In the genomic region with DNA sequence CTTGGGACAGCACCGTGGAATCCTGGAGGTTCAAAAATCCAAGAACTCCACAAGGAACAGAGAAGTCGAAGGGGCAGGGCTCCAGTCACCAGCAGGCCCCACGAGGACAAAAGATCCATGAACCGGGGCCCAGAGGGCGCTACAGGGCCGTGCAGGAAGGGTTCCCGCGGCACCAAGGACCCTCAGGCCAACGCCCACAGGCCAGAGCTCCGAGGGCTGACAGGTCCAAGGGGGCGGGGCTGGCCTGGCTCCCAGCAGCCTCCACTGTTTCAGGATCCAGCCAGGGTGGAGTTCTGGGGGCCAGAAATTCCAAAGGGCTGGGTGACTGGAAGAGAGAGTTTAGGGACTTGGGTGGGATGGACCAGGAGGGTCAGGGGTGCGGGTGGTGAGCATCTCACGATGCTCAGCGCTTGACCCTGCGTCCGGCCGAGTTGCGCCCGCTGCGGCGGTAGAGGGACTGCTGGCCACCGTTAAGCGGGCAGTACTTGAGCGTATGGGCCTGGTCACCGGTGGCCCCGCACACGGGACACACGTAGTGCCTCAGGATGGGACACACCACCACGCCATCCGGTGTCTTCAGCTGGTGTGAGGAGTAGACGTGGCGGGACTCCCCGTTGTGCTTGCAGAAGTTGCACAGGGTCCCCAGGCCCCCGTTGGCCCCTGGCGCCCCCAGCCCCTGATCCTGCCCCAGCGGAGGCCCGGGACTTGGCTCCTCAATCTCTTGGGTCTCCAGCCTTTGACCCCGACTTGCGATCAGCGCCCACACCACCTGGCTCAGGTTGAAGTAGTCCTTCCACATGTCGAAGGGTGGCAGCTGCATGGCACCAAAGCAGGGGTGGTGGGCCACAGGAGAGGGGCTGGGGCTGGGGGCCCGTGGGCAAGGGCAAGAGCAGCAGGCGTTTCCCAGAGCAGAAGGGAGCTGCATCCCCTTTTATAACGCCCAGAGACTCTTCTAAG, we compare ENCODE assay signal across 13 cellular contexts. TPM values are rescaled to one million over a fixed set of nuclear protein-coding genes. Genes with fewer than 3 reads are reported as not detected.
DNase-seq lines count a peak whose midpoint lies in the region; ATAC-seq, FAIRE-seq and TF ChIP-seq lines count a peak whose summit lies in the region.
"Had no signal": no experiment of that assay in that cellular context is flagged by ENCODE, and none has a peak within 500 bp of the region (broad histone marks: within the 10 kb centered on the region; RNA-seq: fewer than 3 reads in every experiment).

NANOS2 (minus strand) TSS at position 905 of the 957 bp plus-strand sequence; CDS start at position 820, 85 bp downstream.

- no peak within 1 kb of the TSS for H3K14ac ChIP-seq in H1 (ENCODE audit: insufficient read length)

- no peaks in the 10 kb centered on the region for H3K79me2 ChIP-seq in H1 (ENCODE audit: control insufficient read depth in 1 of 2, insufficient read depth in 2 of 2, low read length in 2 of 2)

- no peaks in the 10 kb centered on the region for H3K36me3 ChIP-seq in H1 (ENCODE audit: control insufficient read depth in 2 of 4, insufficient read depth in 4 of 4, low read length in 3 of 4)
- no peaks in the 10 kb centered on the region for H3K36me3 ChIP-seq in psoas muscle (ENCODE audit: insufficient read depth in 1 of 2, low read depth in 1 of 2)
- H3K36me3 ChIP-seq: HAP-1 had no signal

- H3K27ac Mint-ChIP-seq in activated CD4-positive, alpha-beta T cell treated with anti-CD3 and anti-CD28 coated beads, Interleukin-2, amount 10 ng/mL, durations not matched to agents 24 days and 14 days, result no peak within 1 kb of the TSS
- no peak within 1 kb of the TSS for H3K27ac Mint-ChIP-seq in osteocyte (ENCODE audit: unreplicated experiment)
- H3K27ac Mint-ChIP-seq: dendritic cell treated with granulocyte-macrophage colony-stimulating factor and Interleukin-4, amounts not matched to agents 40 ng/mL and 50 ng/mL, for 4 days had no signal

- peaks cover 17% of the 10 kb centered on the region for H3K4me1 Mint-ChIP-seq in activated CD4-positive, alpha-beta T cell treated with anti-CD3 and anti-CD28 coated beads, Interleukin-2, amount 10 ng/mL, durations not matched to agents 24 days and 14 days
- no peaks in the 10 kb centered on the region for H3K4me1 Mint-ChIP-seq in osteocyte (ENCODE audit: unreplicated experiment)

- TF ChIP-seq POLR2A in NB4 (IDR thresholded peaks at IDR 0.05; ENCODE audit: extremely low read depth, insufficient read length) (no peak), H1 (IDR thresholded peaks at IDR 0.05; ENCODE audit: control extremely low read depth in 1 of 2, low read depth in 2 of 2, low read length in 2 of 2) (no peak)

- no peak within 1 kb of the TSS for H2BK120ac ChIP-seq in H1 (replicated peaks; ENCODE audit: low read depth, low read length)

- TF ChIP-seq CTCF in NB4 (IDR thresholded peaks at IDR 0.05; ENCODE audit: low read depth, low read length), result peak; percentile 71
- peak; percentile 70 to 89 (median 88) for TF ChIP-seq CTCF in H1 (IDR thresholded peaks at IDR 0.05; ENCODE audit: control extremely low read depth in 1 of 3, insufficient read depth in 1 of 3, low read depth in 1 of 3, low read length in 3 of 3)
- no peak for TF ChIP-seq CTCF in psoas muscle (IDR thresholded peaks at IDR 0.05)
- no peak for TF ChIP-seq CTCF in osteocyte (IDR thresholded peaks at IDR 0.05)

- no peak within 1 kb of the TSS for H3K23ac ChIP-seq in H1 (ENCODE audit: insufficient read length)

- no peak within 1 kb of the TSS for H3K4me2 ChIP-seq in H1 (ENCODE audit: insufficient read depth in 1 of 2, low read depth in 2 of 2, low read length in 2 of 2)

- ATAC-seq in psoas muscle, result no peak
- no peak for ATAC-seq in GM21447 (IDR thresholded peaks at IDR 0.05; ENCODE audit: unreplicated experiment)

- no peak within 1 kb of the TSS for H3K27ac ChIP-seq in H1 (ENCODE audit: low read depth, low read length)
- no peak within 1 kb of the TSS for H3K27ac ChIP-seq in psoas muscle

- no peak within 1 kb of the TSS for H3K4me3 Mint-ChIP-seq in activated CD4-positive, alpha-beta T cell treated with anti-CD3 and anti-CD28 coated beads, Interleukin-2, amount 10 ng/mL, durations not matched to agents 24 days and 14 days
- no peak within 1 kb of the TSS for H3K4me3 Mint-ChIP-seq in osteocyte (ENCODE audit: unreplicated experiment)
- H3K4me3 Mint-ChIP-seq: dendritic cell treated with granulocyte-macrophage colony-stimulating factor and Interleukin-4, amounts not matched to agents 40 ng/mL and 50 ng/mL, for 4 days had no signal

- peak within 1 kb of the TSS; percentile 32; the same call in 1 of the 2 replicates for H2BK20ac ChIP-seq in H1 (ENCODE audit: low read length)

- no peak within 1 kb of the TSS for H2AK5ac ChIP-seq in H1 (ENCODE audit: low read depth, low read length)

- TF ChIP-seq RAD21 in H1 (IDR thresholded peaks at IDR 0.05 in 1 of 2, conservative IDR thresholded peaks at IDR 0.05 in 1 of 2; ENCODE audit: low read depth in 2 of 2, low read length in 2 of 2), result peak; percentile 89 to 93

- no peak within 1 kb of the TSS for H3K4ac ChIP-seq in H1 (replicated peaks; ENCODE audit: insufficient read length, low read depth, low read length)

- H3K18ac ChIP-seq in H1 (ENCODE audit: extremely low read depth, low read length), result no peak within 1 kb of the TSS

- H3K9me3 Mint-ChIP-seq in activated CD4-positive, alpha-beta T cell treated with anti-CD3 and anti-CD28 coated beads, Interleukin-2, amount 10 ng/mL, durations not matched to agents 24 days and 14 days, result no peaks in the 10 kb centered on the region
- H3K9me3 Mint-ChIP-seq in osteocyte (ENCODE audit: unreplicated experiment), result no peaks in the 10 kb centered on the region
- H3K9me3 Mint-ChIP-seq: dendritic cell treated with granulocyte-macrophage colony-stimulating factor and Interleukin-4, amounts not matched to agents 40 ng/mL and 50 ng/mL, for 4 days had no signal

- H3K36me3 Mint-ChIP-seq in activated CD4-positive, alpha-beta T cell treated with anti-CD3 and anti-CD28 coated beads, Interleukin-2, amount 10 ng/mL, durations not matched to agents 24 days and 14 days (ENCODE audit: low read depth), result no peaks in the 10 kb centered on the region
- no peaks in the 10 kb centered on the region for H3K36me3 Mint-ChIP-seq in osteocyte (ENCODE audit: unreplicated experiment)

- no peaks in the 10 kb centered on the region for H4K20me1 ChIP-seq in H1 (replicated peaks in 1 of 2; ENCODE audit: control insufficient read depth in 1 of 2, insufficient read depth in 2 of 2, low read length in 2 of 2)

- peak within 1 kb of the TSS; percentile 7 for H4K8ac ChIP-seq in H1 (ENCODE audit: extremely low read depth, insufficient read depth, low read length)

- peak within 1 kb of the TSS; percentile 92 for H2AFZ ChIP-seq in H1 (ENCODE audit: low read length)

- no peak within 1 kb of the TSS for H3K9ac ChIP-seq in H1 (replicated peaks in 1 of 4; ENCODE audit: extremely low read depth in 1 of 4, low read depth in 3 of 4, low read length in 3 of 4)

- H3K27me3 Mint-ChIP-seq in activated CD4-positive, alpha-beta T cell treated with anti-CD3 and anti-CD28 coated beads, Interleukin-2, amount 10 ng/mL, durations not matched to agents 24 days and 14 days, result peaks cover 13% of the 10 kb centered on the region
- peaks cover 20% of the 10 kb centered on the region for H3K27me3 Mint-ChIP-seq in osteocyte (ENCODE audit: unreplicated experiment)

- H2BK12ac ChIP-seq in H1 (ENCODE audit: low read depth, low read length), result peak within 1 kb of the TSS; percentile 94; the same call in 1 of the 2 replicates

- no peaks in the 10 kb centered on the region for H3K79me1 ChIP-seq in H1 (ENCODE audit: low read depth, low read length)

- WGBS in H1 (ENCODE audit: extremely low coverage in 1 of 2, insufficient coverage in 1 of 2, insufficient read length in 1 of 2, insufficient replicate concordance in 2 of 2, low coverage in 1 of 2, low lambda C conversion rate in 2 of 2, missing lambda C conversion rate in 1 of 2), 2 experiments, result 74% methylated on average over 39 of the region's 44 CpGs; no CpG with 5 or more reads in 1 of the 2 experiments
- WGBS in psoas muscle, 3 donors, result 56 to 63% (median 58%) methylated on average over 42 to 44 of the region's 44 CpGs

- no peak within 1 kb of the TSS for H3K4me3 ChIP-seq in NB4 (ENCODE audit: low read depth, low read length)
- no peak within 1 kb of the TSS for H3K4me3 ChIP-seq in H1 (ENCODE audit: extremely low read depth in 1 of 4, insufficient read depth in 2 of 4, low read depth in 3 of 4, low read length in 4 of 4)
- H3K4me3 ChIP-seq in psoas muscle, result no peak within 1 kb of the TSS
- H3K4me3 ChIP-seq: HAP-1 had no signal

- H4K91ac ChIP-seq in H1 (replicated peaks; ENCODE audit: insufficient read length, low read length), result no peak within 1 kb of the TSS

- no peak within 1 kb of the TSS for H3K56ac ChIP-seq in H1 (replicated peaks; ENCODE audit: insufficient read length, low read depth, low read length)

- DNase-seq in activated CD4-positive, alpha-beta T cell treated with anti-CD3 and anti-CD28 coated beads, Interleukin-2, amount 10 ng/mL, durations not matched to agents 24 days and 14 days, result peak; percentile 69
- DNase-seq in activated CD4-positive, alpha-beta T cell treated with anti-CD3 and anti-CD28 coated beads, Interleukin-2, amount 50 U/mL, for 48 hours, result no peak
- DNase-seq in NB4 (ENCODE audit: low read depth) (peak; percentile 75), H1 (ENCODE audit: low read depth in 1 of 2, low spot score in 2 of 2) (peak; percentile 54 to 91), psoas muscle (peak; percentile 27 to 58), osteocyte (ENCODE audit: extremely low spot score, unreplicated experiment) (no peak)
- no peak for DNase-seq in stimulated activated CD4-positive, alpha-beta T cell treated with anti-CD3 and anti-CD28 coated beads, Interleukin-12 subunit alpha, Interleukin-12 subunit beta, amount 100 ng/mL, for 4 hours
- DNase-seq: NCI-H510A, T-helper 2 cell had no signal

- CTCF ChIA-PET in H1 (lab: Charles Lee; ENCODE audit: partially characterized antibody), result interaction anchor here (0.5 to 3.7 kb wide), 27 partner anchors 8 to 1163 kb away, joined by 3 to 25 read pairs (median 3); partner anchors contain the start of genes FOXA3 and MYPOP

- no peak within 1 kb of the TSS; the same call in 1 of the 2 replicates for H2BK5ac ChIP-seq in H1 (ENCODE audit: low read depth, low read length)

- no peak for TF ChIP-seq EP300 in H1 (IDR thresholded peaks at IDR 0.05; ENCODE audit: borderline replicate concordance in 1 of 2, low read depth in 2 of 2, low read length in 2 of 2)

- no peaks in the 10 kb centered on the region for H3K23me2 ChIP-seq in H1 (ENCODE audit: low read depth, low read length)

- FAIRE-seq in H1 (lab: Jason Lieb, UNC), result peak; percentile 86

- H4K5ac ChIP-seq in H1 (ENCODE audit: insufficient read length, low read depth, low read length), result no peak within 1 kb of the TSS

- POLR2A ChIA-PET in H1 (lab: Charles Lee; ENCODE audit: partially characterized antibody), result interaction anchor here (1.0 to 1.1 kb wide), 2 partner anchors 11 to 13 kb away, joined by 3 to 4 read pairs; partner anchors contain the start of gene MYPOP

- intact Hi-C loops in activated CD4-positive, alpha-beta T cell treated with anti-CD3 and anti-CD28 coated beads, Interleukin-2, amount 10 ng/mL, durations not matched to agents 24 days and 14 days (cut with micrococcal nuclease), result no loop called here
- intact Hi-C loops in psoas muscle (cut with DNase I), result no loop called here

- H3K4me1 ChIP-seq in H1 (replicated peaks in 1 of 4; ENCODE audit: control insufficient read depth in 3 of 4, insufficient read depth in 4 of 4, low read length in 3 of 4), result peaks cover 0 to 3% (median 0%) of the 10 kb centered on the region in 4 experiments; a peak in 3 of 7 replicates
- H3K4me1 ChIP-seq in psoas muscle, result no peaks in the 10 kb centered on the region
- H3K4me1 ChIP-seq: HAP-1 had no signal

- no peaks in the 10 kb centered on the region for H3K9me3 ChIP-seq in H1 (ENCODE audit: insufficient read depth in 2 of 2, low read depth in 1 of 2, low read length in 1 of 2)
- no peaks in the 10 kb centered on the region for H3K9me3 ChIP-seq in psoas muscle
- H3K9me3 ChIP-seq: HAP-1 had no signal

- H3K27me3 ChIP-seq in H1 (replicated peaks in 1 of 4; ENCODE audit: control insufficient read depth in 3 of 4, extremely low read depth in 1 of 4, insufficient read depth in 3 of 4, low read length in 3 of 4), result no peaks in the 10 kb centered on the region
- H3K27me3 ChIP-seq in psoas muscle (ENCODE audit: insufficient read depth in 3 of 3, low read length in 2 of 3), result peaks cover 0 to 28% (median 4%) of the 10 kb centered on the region in 3 donors

- peak within 1 kb of the TSS; percentile 81 for H2BK15ac ChIP-seq in H1 (ENCODE audit: low read length)

RNA-seq across cellular contexts. Expression of gene NANOS2, which starts in this region (rescaled TPM):
- total RNA-seq in activated CD4-positive, alpha-beta T cell treated with anti-CD3 and anti-CD28 coated beads, Interleukin-2, amount 10 ng/mL, durations not matched to agents 24 days and 14 days, result not detected in 2 replicates
- not detected in 2 replicates for total RNA-seq in H1 (2021; fragmentation: NEBNext Ultra II Directional; extraction: Animal tissue kit (Norgen Biotek cat#: 25700))
- polyA plus RNA-seq in H1 (2011; rRNA removed) (0.20 and 0.24 TPM in 2 replicates), psoas muscle (not detected)
- polyA plus RNA-seq in H1 (2011; cell fraction: cytosol; rRNA removed), result 0.09 TPM
- polyA plus RNA-seq in H1 (2011; cell fraction: nucleus; rRNA removed), result 0.56 TPM
- 0.13 to 0.17 TPM in 2 of 4 replicates, not detected in the others for polyA plus RNA-seq in H1 (2012, experiment 1 of 2)
- not detected for polyA plus RNA-seq in H1 (2012, experiment 2 of 2)
- 0.10 TPM for polyA plus RNA-seq in H1 (2013, experiment 1 of 2)
- polyA plus RNA-seq in H1 (2013, experiment 2 of 2), result 0.06 TPM
- not detected in 2 replicates for polyA minus RNA-seq in H1 (2011; rRNA and poly(A)+ RNA removed)
- not detected for polyA minus RNA-seq in H1 (2011; cell fraction: cytosol; rRNA and poly(A)+ RNA removed)
- not detected for polyA minus RNA-seq in H1 (2011; cell fraction: nucleus; rRNA and poly(A)+ RNA removed)
- total RNA-seq in psoas muscle (not detected), osteocyte (not detected in 2 replicates)
- polyA plus RNA-seq: BJ had no signal

Comparison
In these comparisons a context has a peak if more than half of its experiments do, and no peak if none do; other contexts are left out.
1. Peak in DNase-seq in activated CD4-positive, alpha-beta T cell treated with anti-CD3 and anti-CD28 coated beads, Interleukin-2, amount 10 ng/mL, durations not matched to agents 24 days and 14 days; RNA of the gene not detected or under 1 TPM.
2. Peak in DNase-seq in H1; RNA of the gene not detected or under 1 TPM.
3. Peak in DNase-seq in psoas muscle; RNA of the gene not detected or under 1 TPM.
4. CTCF ChIP-seq: peak in NB4 (single experiment) and H1 (3 of 3); none in psoas muscle (single experiment) and osteocyte (single experiment).